Comparison of ENCODE assay signal across 28 cellular contexts in the genomic region with DNA sequence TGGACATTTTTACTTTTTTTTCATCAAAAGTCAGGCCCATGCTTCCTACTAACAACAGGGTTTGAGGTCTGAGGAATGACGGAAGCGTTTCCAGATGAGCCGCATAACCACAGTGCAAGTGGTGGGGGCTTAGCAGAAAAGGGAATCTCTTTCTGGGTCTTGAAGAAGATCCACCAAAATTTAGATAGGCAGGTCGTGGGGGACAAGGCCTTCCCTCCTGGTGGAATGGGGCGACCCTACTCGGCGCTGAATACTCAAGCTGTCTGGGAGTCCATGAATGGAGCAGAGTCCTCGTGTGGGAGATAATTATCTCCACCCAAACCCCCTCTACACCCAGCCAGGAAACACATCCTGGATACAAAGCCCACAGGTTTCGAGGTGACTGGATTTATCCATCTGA.
"Had no signal": no experiment of that assay in that cellular context is flagged by ENCODE, and none has a peak within 500 bp of the region (broad histone marks: within the 10 kb centered on the region; RNA-seq: fewer than 3 reads in every experiment).

No MANE protein-coding gene starts in this region.

- H3K9ac ChIP-seq: neural progenitor cell had no signal

- H3K4me2 ChIP-seq: neural progenitor cell had no signal

- H3K27ac Mint-ChIP-seq: naive thymus-derived CD4-positive, alpha-beta T cell; natural killer cell; nephron; neural progenitor cell; stimulated activated effector memory CD8-positive, alpha-beta T cell treated with anti-CD3 and anti-CD28 coated beads, Interleukin-12 subunit alpha, Interleukin-12 subunit beta, amount 100 ng/mL, for 72 hours; stimulated activated naive B cell treated with anti-CD40 and anti-IgM and Interleukin-4, amounts not matched to agents 10 μg/mL and 1 μg/mL and 100 μg/mL, for 72 hours; stimulated activated naive CD8-positive, alpha-beta T cell treated with anti-CD3 and anti-CD28 coated beads, Interleukin-15, Interleukin-2, amounts not matched to agents 100 ng/mL and 50 ng/mL, for 24 hours; type B pancreatic cell had no signal

- H3K4me3 ChIP-seq: neural progenitor cell, pancreas, prostate gland, right lobe of liver, sigmoid colon, stomach, thoracic aorta, thyroid gland, tibial nerve, upper lobe of right lung, uterus had no signal

- H2AFZ ChIP-seq: neural progenitor cell had no signal

- H3K27me3 Mint-ChIP-seq: naive thymus-derived CD4-positive, alpha-beta T cell; stimulated activated naive B cell treated with anti-CD40 and anti-IgM and Interleukin-4, amounts not matched to agents 10 μg/mL and 1 μg/mL and 100 μg/mL, for 72 hours; stimulated activated naive CD8-positive, alpha-beta T cell treated with anti-CD3 and anti-CD28 coated beads, Interleukin-15, Interleukin-2, amounts not matched to agents 100 ng/mL and 50 ng/mL, for 24 hours; type B pancreatic cell had no signal

- H3K4me1 ChIP-seq: neural progenitor cell, pancreas, prostate gland, right lobe of liver, sigmoid colon, stomach, thyroid gland, tibial nerve, upper lobe of right lung, uterus had no signal

- H3K36me3 ChIP-seq: neutrophil, prostate gland, uterus had no signal

- H3K4me1 Mint-ChIP-seq: nephron, neural progenitor cell had no signal

- DNase-seq: naive thymus-derived CD4-positive, alpha-beta T cell; natural killer cell; nucleus accumbens; pancreas; retina; right cardiac atrium; right lobe of liver; sigmoid colon; small intestine; stimulated activated CD4-positive, alpha-beta T cell treated with anti-CD3 and anti-CD28 coated beads, Interleukin-15, amount 100 ng/mL, for 24 hours; stimulated activated CD4-positive, alpha-beta T cell treated with anti-CD3 and anti-CD28 coated beads, Interleukin-2, amount 100 ng/mL, for 24 hours; stimulated activated CD4-positive, alpha-beta T cell treated with anti-CD3 and anti-CD28 coated beads, Interleukin-2, amount 100 ng/mL, for 48 hours; stimulated activated CD4-positive, alpha-beta T cell treated with anti-CD3 and anti-CD28 coated beads, Interleukin-4, amount 100 ng/mL, for 24 hours; stimulated activated naive B cell treated with anti-CD40 and anti-IgM and Interleukin-4, amounts not matched to agents 10 μg/mL and 1 μg/mL and 100 μg/mL, for 72 hours; stimulated activated naive CD4-positive, alpha-beta T cell treated with Interleukin-2 at 50 U/mL for 16 hours; stomach; thyroid gland; upper lobe of right lung; uterus had no signal

- H3K27ac ChIP-seq: neural progenitor cell, neutrophil, pancreas, prostate gland, right lobe of liver, sigmoid colon, stomach, thoracic aorta, thyroid gland, tibial nerve, upper lobe of right lung, uterus had no signal

- H3K9me3 ChIP-seq: neutrophil, pancreas, prostate gland, right lobe of liver, sigmoid colon, thoracic aorta, thyroid gland, upper lobe of right lung, uterus had no signal

- H3K9me3 Mint-ChIP-seq: natural killer cell; stimulated activated effector memory CD8-positive, alpha-beta T cell treated with anti-CD3 and anti-CD28 coated beads, Interleukin-12 subunit alpha, Interleukin-12 subunit beta, amount 100 ng/mL, for 72 hours; stimulated activated naive B cell treated with anti-CD40 and anti-IgM and Interleukin-4, amounts not matched to agents 10 μg/mL and 1 μg/mL and 100 μg/mL, for 72 hours; stimulated activated naive CD8-positive, alpha-beta T cell treated with anti-CD3 and anti-CD28 coated beads, Interleukin-15, Interleukin-2, amounts not matched to agents 100 ng/mL and 50 ng/mL, for 24 hours; type B pancreatic cell had no signal

- H3K27me3 ChIP-seq: neural progenitor cell, neutrophil, pancreas, right lobe of liver, sigmoid colon, stomach, thyroid gland, tibial nerve, upper lobe of right lung, uterus had no signal

- H3K4me3 Mint-ChIP-seq: naive thymus-derived CD4-positive, alpha-beta T cell; natural killer cell; nephron; neural progenitor cell; stimulated activated effector memory CD8-positive, alpha-beta T cell treated with anti-CD3 and anti-CD28 coated beads, Interleukin-12 subunit alpha, Interleukin-12 subunit beta, amount 100 ng/mL, for 72 hours; stimulated activated naive B cell treated with anti-CD40 and anti-IgM and Interleukin-4, amounts not matched to agents 10 μg/mL and 1 μg/mL and 100 μg/mL, for 72 hours; stimulated activated naive CD8-positive, alpha-beta T cell treated with anti-CD3 and anti-CD28 coated beads, Interleukin-15, Interleukin-2, amounts not matched to agents 100 ng/mL and 50 ng/mL, for 24 hours; type B pancreatic cell had no signal
